7 cellular contexts compared by ENCODE assay signal in the genomic region with DNA sequence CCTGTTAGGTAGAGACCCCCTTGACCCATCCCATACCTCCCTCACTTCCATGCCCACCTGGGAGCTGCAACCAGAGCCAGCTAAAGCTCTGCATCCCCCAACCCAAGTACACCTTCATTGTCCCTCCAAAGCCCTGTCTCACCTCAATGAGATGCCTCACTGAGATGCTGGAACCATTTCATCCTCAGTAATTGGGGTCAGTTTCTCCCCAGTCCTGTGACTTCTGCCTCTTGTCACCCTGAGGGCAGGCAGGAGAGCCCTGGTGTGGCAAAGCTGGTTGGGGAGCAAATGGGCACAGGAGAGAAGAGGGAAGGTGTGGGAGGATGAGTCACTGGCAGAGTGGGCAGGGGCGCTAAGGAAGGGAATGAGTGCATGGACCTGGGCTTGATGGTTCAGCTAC. TPM values are rescaled to one million over a fixed set of nuclear protein-coding genes. Genes with fewer than 3 reads are reported as not detected.
DNase-seq lines count a peak whose midpoint lies in the region; ATAC-seq and TF ChIP-seq lines count a peak whose summit lies in the region.

No MANE protein-coding gene starts in this region.

- intact Hi-C loops in activated CD8-positive, alpha-beta T cell treated with anti-CD3 and anti-CD28 coated beads for 36 hours (cut with micrococcal nuclease): no loop called here

- DNase-seq in activated CD8-positive, alpha-beta T cell treated with anti-CD3 and anti-CD28 coated beads for 36 hours: peak; percentile 62
- DNase-seq in immature natural killer cell (no peak), iPS-NIHi11 (ENCODE audit: low spot score) (no peak), NCI-H1694 (lab: John Stamatoyannopoulos, UW) (no peak)

- H3K36me3 Mint-ChIP-seq in activated CD8-positive, alpha-beta T cell treated with anti-CD3 and anti-CD28 coated beads for 36 hours (ENCODE audit: low read depth): no peaks in the 10 kb centered on the region
- H3K36me3 Mint-ChIP-seq in immature natural killer cell: no peaks in the 10 kb centered on the region
- H3K36me3 Mint-ChIP-seq in stimulated activated naive CD8-positive, alpha-beta T cell treated with anti-CD3 and anti-CD28 coated beads, Interleukin-15, Interleukin-2, amounts not matched to agents 100 ng/mL and 50 ng/mL, for 24 hours (ENCODE audit: low read depth): no peaks in the 10 kb centered on the region

- peaks cover 29% of the 10 kb centered on the region for H3K4me1 Mint-ChIP-seq in activated CD8-positive, alpha-beta T cell treated with anti-CD3 and anti-CD28 coated beads for 36 hours (ENCODE audit: low read depth)
- H3K4me1 Mint-ChIP-seq in immature natural killer cell: peaks cover 38 to 51% of the 10 kb centered on the region in 2 donors
- peaks cover 33% of the 10 kb centered on the region for H3K4me1 Mint-ChIP-seq in stimulated activated naive CD8-positive, alpha-beta T cell treated with anti-CD3 and anti-CD28 coated beads, Interleukin-15, Interleukin-2, amounts not matched to agents 100 ng/mL and 50 ng/mL, for 24 hours (ENCODE audit: low read depth)

- peak overlapping the region; percentile 59 for H3K27ac Mint-ChIP-seq in activated CD8-positive, alpha-beta T cell treated with anti-CD3 and anti-CD28 coated beads for 36 hours
- H3K27ac Mint-ChIP-seq in immature natural killer cell: peak overlapping the region; percentile 44 to 89 (median 69)
- peak overlapping the region; percentile 46 for H3K27ac Mint-ChIP-seq in stimulated activated naive CD8-positive, alpha-beta T cell treated with anti-CD3 and anti-CD28 coated beads, Interleukin-15, Interleukin-2, amounts not matched to agents 100 ng/mL and 50 ng/mL, for 24 hours

- H3K27me3 Mint-ChIP-seq in activated CD8-positive, alpha-beta T cell treated with anti-CD3 and anti-CD28 coated beads for 36 hours: no peaks in the 10 kb centered on the region
- peaks cover 0 to 2% (median 1%) of the 10 kb centered on the region in 3 donors for H3K27me3 Mint-ChIP-seq in immature natural killer cell (ENCODE audit: low read depth in 3 of 3)
- no peaks in the 10 kb centered on the region for H3K27me3 Mint-ChIP-seq in stimulated activated naive CD8-positive, alpha-beta T cell treated with anti-CD3 and anti-CD28 coated beads, Interleukin-15, Interleukin-2, amounts not matched to agents 100 ng/mL and 50 ng/mL, for 24 hours

- CTCF ChIA-PET in activated CD8-positive, alpha-beta T cell treated with anti-CD3 and anti-CD28 coated beads for 36 hours (lab: Charles Lee): interaction anchor here (0.7 to 12.4 kb wide), 11 partner anchors 10 to 93 kb away, joined by 3 to 192 read pairs (median 3); no protein-coding TSS in a partner anchor

- ATAC-seq in HG03280 (IDR thresholded peaks at IDR 0.05; ENCODE audit: unreplicated experiment) (peak; percentile 13), GM19023 (IDR thresholded peaks at IDR 0.05; ENCODE audit: unreplicated experiment) (no peak)
- ATAC-seq in activated CD8-positive, alpha-beta T cell treated with anti-CD3 and anti-CD28 coated beads for 36 hours: peak; percentile 42

- no peak overlapping the region for H3K4me3 Mint-ChIP-seq in activated CD8-positive, alpha-beta T cell treated with anti-CD3 and anti-CD28 coated beads for 36 hours
- H3K4me3 Mint-ChIP-seq in immature natural killer cell: peak overlapping the region in 4 of 5 donors; percentile 42 to 78 (median 60)
- peak overlapping the region; percentile 25 for H3K4me3 Mint-ChIP-seq in stimulated activated naive CD8-positive, alpha-beta T cell treated with anti-CD3 and anti-CD28 coated beads, Interleukin-15, Interleukin-2, amounts not matched to agents 100 ng/mL and 50 ng/mL, for 24 hours

- H3K9me3 Mint-ChIP-seq in activated CD8-positive, alpha-beta T cell treated with anti-CD3 and anti-CD28 coated beads for 36 hours: no peaks in the 10 kb centered on the region
- no peaks in the 10 kb centered on the region for H3K9me3 Mint-ChIP-seq in immature natural killer cell
- H3K9me3 Mint-ChIP-seq in stimulated activated naive CD8-positive, alpha-beta T cell treated with anti-CD3 and anti-CD28 coated beads, Interleukin-15, Interleukin-2, amounts not matched to agents 100 ng/mL and 50 ng/mL, for 24 hours: no peaks in the 10 kb centered on the region

- POLR2A ChIA-PET in activated CD8-positive, alpha-beta T cell treated with anti-CD3 and anti-CD28 coated beads for 36 hours (lab: Charles Lee): interaction anchor here (0.8 to 2.7 kb wide), 4 partner anchors 9 to 48 kb away, joined by 3 to 10 read pairs (median 4); a partner anchor contains a TSS

- TF ChIP-seq CTCF in activated CD8-positive, alpha-beta T cell treated with anti-CD3 and anti-CD28 coated beads for 36 hours (IDR thresholded peaks at IDR 0.05): no peak

RNA-seq across cellular contexts. Expression of a gene that starts 27.9 kb away (rescaled TPM):
- not detected for total RNA-seq in activated CD8-positive, alpha-beta T cell treated with anti-CD3 and anti-CD28 coated beads for 36 hours
- under 1 TPM in 1 of 3 donors, not detected in 2; 0.24 TPM for polyA plus RNA-seq in immature natural killer cell

RNA-seq across cellular contexts. Expression of a gene that starts 47.2 kb away (rescaled TPM):
- total RNA-seq in activated CD8-positive, alpha-beta T cell treated with anti-CD3 and anti-CD28 coated beads for 36 hours: 10 to 100 TPM; 52.7 to 52.8 TPM
- polyA plus RNA-seq in immature natural killer cell: 10 to 100 TPM; 34.4 to 77.5 (median 73.1) TPM
